Comparison of ENCODE assay signal across 22 cellular contexts in the genomic region with DNA sequence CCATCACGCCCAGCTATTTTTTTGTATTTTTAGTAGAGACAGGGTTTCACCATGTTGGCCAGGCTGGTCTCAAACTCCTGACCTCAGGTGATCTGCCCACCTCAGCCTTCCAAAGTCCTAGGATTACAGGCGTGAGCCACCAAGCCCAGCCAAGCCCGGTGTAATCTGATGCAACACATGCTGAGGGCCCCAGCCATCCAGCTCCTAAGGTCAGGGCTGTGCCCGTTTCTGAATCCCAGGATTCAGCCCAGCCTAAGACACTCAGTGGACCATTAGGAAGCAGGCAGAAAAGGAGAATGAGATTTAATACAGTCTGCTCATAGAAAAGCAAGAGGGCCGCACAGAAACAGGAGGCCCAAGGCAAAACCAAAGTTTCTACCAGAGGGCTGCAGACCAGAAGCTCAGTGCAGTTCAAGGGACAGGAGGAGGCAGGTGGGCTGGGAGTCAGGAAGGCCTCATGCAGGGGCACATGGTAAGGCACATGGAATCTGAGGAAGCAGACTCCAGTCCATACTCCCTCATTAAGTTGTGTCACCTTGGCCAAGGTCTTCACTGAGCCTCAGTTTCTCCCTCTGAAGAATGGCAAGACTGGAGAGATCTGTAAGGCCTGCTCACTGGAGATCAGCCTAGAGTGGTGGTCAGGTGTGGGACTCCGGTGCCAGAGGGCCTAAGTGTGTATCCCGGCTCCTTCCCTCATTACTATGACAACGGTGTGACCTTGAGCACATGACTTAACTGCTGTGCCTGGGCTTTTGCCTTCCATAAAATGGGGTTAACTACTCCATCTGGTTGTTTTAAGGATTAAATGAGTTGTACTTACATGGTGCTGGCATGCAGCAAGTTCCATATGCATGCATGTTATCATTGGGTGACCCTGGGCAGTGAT. TPM values are rescaled to one million over a fixed set of nuclear protein-coding genes. Genes with fewer than 3 reads are reported as not detected.
DNase-seq lines count a peak whose midpoint lies in the region; ATAC-seq, FAIRE-seq and TF ChIP-seq lines count a peak whose summit lies in the region.
"Had no signal": no experiment of that assay in that cellular context is flagged by ENCODE, and none has a peak within 500 bp of the region (broad histone marks: within the 10 kb centered on the region; RNA-seq: fewer than 3 reads in every experiment).

No MANE protein-coding gene starts in this region.

- H3K4me3 ChIP-seq in WERI-Rb-1 (ENCODE audit: low read depth, low read length): no peak overlapping the region
- no peak overlapping the region for H3K4me3 ChIP-seq in kidney (ENCODE audit: low read length in 2 of 2)
- H3K4me3 ChIP-seq in prostate gland: no peak overlapping the region

- H3K27ac Mint-ChIP-seq in T-helper 1 cell treated with Interleukin-12 subunit alpha and Interleukin-12 subunit beta and Interleukin-4 antibody, amounts not matched to agents 30 μg/mL and 1 μg/mL, for 36 hours: no peak overlapping the region
- no peak overlapping the region for H3K27ac Mint-ChIP-seq in T-helper 2 cell treated with Interferon-gamma antibody and Interleukin-4, amounts not matched to agents 5 μg/mL and 100 μg/mL, for 36 hours

- H3K4me3 Mint-ChIP-seq in T-helper 1 cell treated with Interleukin-12 subunit alpha and Interleukin-12 subunit beta and Interleukin-4 antibody, amounts not matched to agents 30 μg/mL and 1 μg/mL, for 36 hours: peak overlapping the region; percentile 84
- no peak overlapping the region for H3K4me3 Mint-ChIP-seq in T-helper 2 cell treated with Interferon-gamma antibody and Interleukin-4, amounts not matched to agents 5 μg/mL and 100 μg/mL, for 36 hours

- H3K4me1 ChIP-seq in kidney (ENCODE audit: control insufficient read depth in 1 of 2, insufficient read depth in 1 of 2, low read depth in 1 of 2, low read length in 2 of 2) (peaks cover 13 to 16% of the 10 kb centered on the region in 2 donors), prostate gland (replicated peaks) (peaks cover 19% of the 10 kb centered on the region)

- H3K9me3 Mint-ChIP-seq in T-helper 1 cell treated with Interleukin-12 subunit alpha and Interleukin-12 subunit beta and Interleukin-4 antibody, amounts not matched to agents 30 μg/mL and 1 μg/mL, for 36 hours: no peaks in the 10 kb centered on the region
- H3K9me3 Mint-ChIP-seq in T-helper 2 cell treated with Interferon-gamma antibody and Interleukin-4, amounts not matched to agents 5 μg/mL and 100 μg/mL, for 36 hours: no peaks in the 10 kb centered on the region

- no peak for TF ChIP-seq POLR2A in prostate gland (IDR thresholded peaks at IDR 0.05)

- H3K9me3 ChIP-seq in WERI-Rb-1 (ENCODE audit: severe bottlenecking) (no peaks in the 10 kb centered on the region), kidney (ENCODE audit: control insufficient read depth in 1 of 2, low read length in 2 of 2) (no peaks in the 10 kb centered on the region), prostate gland (no peaks in the 10 kb centered on the region)
- H3K9me3 ChIP-seq: Caco-2 had no signal

- 89% methylated on average over 8 of the region's 8 CpGs for WGBS in prostate gland

- H3K36me3 Mint-ChIP-seq in T-helper 1 cell treated with Interleukin-12 subunit alpha and Interleukin-12 subunit beta and Interleukin-4 antibody, amounts not matched to agents 30 μg/mL and 1 μg/mL, for 36 hours (ENCODE audit: low read depth): no peaks in the 10 kb centered on the region
- H3K36me3 Mint-ChIP-seq in T-helper 2 cell treated with Interferon-gamma antibody and Interleukin-4, amounts not matched to agents 5 μg/mL and 100 μg/mL, for 36 hours (ENCODE audit: low read depth): no peaks in the 10 kb centered on the region

- H3K9ac ChIP-seq in kidney (ENCODE audit: low read length in 2 of 2): no peak overlapping the region

- no peak for FAIRE-seq in kidney (lab: Jason Lieb, UNC)

- DNase-seq in T-helper 1 cell (no peak), WERI-Rb-1 (peak; percentile 96), kidney (peak; percentile 25), prostate gland (ENCODE audit: low spot score) (no peak)
- DNase-seq in T-helper 2 cell treated with Interferon-gamma antibody and Interleukin-4, amounts not matched to agents 5 μg/mL and 100 μg/mL, for 36 hours (ENCODE audit: low spot score): no peak
- DNase-seq in NK-92 treated with Interleukin-12 subunit alpha and Interleukin-12 subunit beta, amount 100 ng/mL, for 24 hours (lab: John Stamatoyannopoulos, UW): no peak
- DNase-seq: C1 segment of cervical spinal cord, Caco-2, DMS53, H7, KBM-7, NCI-H1092, NCI-H1694, NCI-H2107, NCI-H526 treated with DMSO at 0.1 percent for 48 hours had no signal

- H3K27me3 Mint-ChIP-seq in T-helper 1 cell treated with Interleukin-12 subunit alpha and Interleukin-12 subunit beta and Interleukin-4 antibody, amounts not matched to agents 30 μg/mL and 1 μg/mL, for 36 hours (ENCODE audit: low read depth): no peaks in the 10 kb centered on the region
- no peaks in the 10 kb centered on the region for H3K27me3 Mint-ChIP-seq in T-helper 2 cell treated with Interferon-gamma antibody and Interleukin-4, amounts not matched to agents 5 μg/mL and 100 μg/mL, for 36 hours (ENCODE audit: low read depth)

- intact Hi-C loops in kidney (cut with DNase I): no loop called here
- intact Hi-C loops in prostate gland (cut with DNase I): no loop called here

- H3K36me3 ChIP-seq in WERI-Rb-1: peaks cover 5% of the 10 kb centered on the region
- no peaks in the 10 kb centered on the region for H3K36me3 ChIP-seq in kidney (ENCODE audit: control insufficient read depth in 1 of 2, insufficient read depth in 2 of 2, low read length in 2 of 2)
- H3K36me3 ChIP-seq in prostate gland: no peaks in the 10 kb centered on the region

- H3K4me1 Mint-ChIP-seq in T-helper 1 cell treated with Interleukin-12 subunit alpha and Interleukin-12 subunit beta and Interleukin-4 antibody, amounts not matched to agents 30 μg/mL and 1 μg/mL, for 36 hours (ENCODE audit: low read depth): peaks cover 32% of the 10 kb centered on the region
- peaks cover 29% of the 10 kb centered on the region for H3K4me1 Mint-ChIP-seq in T-helper 2 cell treated with Interferon-gamma antibody and Interleukin-4, amounts not matched to agents 5 μg/mL and 100 μg/mL, for 36 hours (ENCODE audit: low read depth)

- no peak for ATAC-seq in HG03521 (IDR thresholded peaks at IDR 0.05; ENCODE audit: unreplicated experiment)
- ATAC-seq: PC-3, Right ventricle myocardium inferior had no signal

- H3K27me3 ChIP-seq in WERI-Rb-1 (ENCODE audit: insufficient read depth, low read depth, severe bottlenecking) (no peaks in the 10 kb centered on the region), prostate gland (replicated peaks; ENCODE audit: insufficient read depth) (no peaks in the 10 kb centered on the region)

- 0 out of 2 replicates have a peak, but pooled peaks have one; percentile 9 for TF ChIP-seq CTCF in WERI-Rb-1 (IDR thresholded peaks at IDR 0.05; ENCODE audit: low read depth, low read length)
- TF ChIP-seq CTCF in kidney (IDR thresholded peaks at IDR 0.05; ENCODE audit: borderline replicate concordance, extremely low read depth, insufficient read depth): no peak
- no peak for TF ChIP-seq CTCF in prostate gland (IDR thresholded peaks at IDR 0.05)

- H3K27ac ChIP-seq in WERI-Rb-1: peak overlapping the region; percentile 93
- H3K27ac ChIP-seq in kidney (ENCODE audit: low read depth in 2 of 2, low read length in 2 of 2): no peak overlapping the region
- peak overlapping the region; percentile 92 to 93 for H3K27ac ChIP-seq in prostate gland

RNA-seq across cellular contexts. Expression of gene ADAM15, which starts 2.4 kb away (rescaled TPM):
- total RNA-seq in kidney (152 TPM), prostate gland (100 to 1,000 TPM in 1 of 2 donors, 10 to 100 TPM in 1; 72.5 to 138 TPM)
- 68.4 TPM for polyA plus RNA-seq in kidney (ENCODE audit: insufficient read depth, low read depth, low replicate concordance)

RNA-seq across cellular contexts. Expression of gene EFNA4, which starts 14.8 kb away (rescaled TPM):
- total RNA-seq in kidney: 7.6 TPM
- polyA plus RNA-seq in kidney (ENCODE audit: insufficient read depth, low read depth, low replicate concordance): 11.8 TPM
- 10 to 100 TPM; 10.3 to 23.4 TPM for total RNA-seq in prostate gland

RNA-seq across cellular contexts. Expression of gene DCST1, which starts 15.1 kb away (rescaled TPM):
- total RNA-seq in kidney (not detected), prostate gland (under 1 TPM in 1 of 2 donors, not detected in 1; 0.51 TPM)
- polyA plus RNA-seq in kidney (ENCODE audit: insufficient read depth, low read depth, low replicate concordance): not detected
- total RNA-seq: A172, Caco-2, H7, HT1080, M059J, PC-3, Right ventricle myocardium inferior had no signal

RNA-seq across cellular contexts. Expression of gene DCST2, which starts 15.1 kb away (rescaled TPM):
- total RNA-seq in kidney: 1.4 TPM
- polyA plus RNA-seq in kidney (ENCODE audit: insufficient read depth, low read depth, low replicate concordance): 0.43 TPM
- total RNA-seq in prostate gland: 1 to 10 TPM; 2.3 to 5.3 TPM
- total RNA-seq: M059J had no signal

RNA-seq across cellular contexts. Expression of gene EFNA3, which starts 29.9 kb away (rescaled TPM):
- 1.7 TPM for total RNA-seq in kidney
- 1.2 TPM for polyA plus RNA-seq in kidney (ENCODE audit: insufficient read depth, low read depth, low replicate concordance)
- 1 to 10 TPM; 5.9 to 8.4 TPM for total RNA-seq in prostate gland

Comparison
In these comparisons a context has a peak if more than half of its experiments do, and no peak if none do; other contexts are left out.
1. DNase-seq: peak in WERI-Rb-1 (single experiment) and kidney (single experiment); none in T-helper 1 cell (0 of 5), prostate gland (single experiment), T-helper 2 cell treated with Interferon-gamma antibody and Interleukin-4, amounts not matched to agents 5 μg/mL and 100 μg/mL, for 36 hours (single experiment) and NK-92 treated with Interleukin-12 subunit alpha and Interleukin-12 subunit beta, amount 100 ng/mL, for 24 hours (single experiment).
2. H3K27ac ChIP-seq: peak in WERI-Rb-1 (single experiment) and prostate gland (2 of 2); none in kidney (0 of 2).